ENCODE assay signal across 17 cellular contexts in genomic region chr22:21917959-21918261, GRCh38. TPM values are rescaled to one million over a fixed set of nuclear protein-coding genes. Genes with fewer than 3 reads are reported as not detected.
DNase-seq lines count a peak whose midpoint lies in the region; ATAC-seq, FAIRE-seq and TF ChIP-seq lines count a peak whose summit lies in the region.
"Had no signal": no experiment of that assay in that cellular context is flagged by ENCODE, and none has a peak within 500 bp of the region (broad histone marks: within the 10 kb centered on the region; RNA-seq: fewer than 3 reads in every experiment).

No MANE protein-coding gene starts in this region.

- CTCF ChIA-PET in IMR-90 (lab: Yijun Ruan, JAX) = no interaction called here
- CTCF ChIA-PET in K562 (lab: Yijun Ruan, JAX; ENCODE audit: low intra/inter-chr PET ratio) = no interaction called here

- H3K56ac ChIP-seq in IMR-90 (ENCODE audit: extremely low read depth, insufficient read depth, low read length) (no peak overlapping the region), mesendoderm (ENCODE audit: low read length) (no peak overlapping the region)

- TF ChIP-seq EP300 in K562 (IDR thresholded peaks at IDR 0.05; ENCODE audit: low read length) = no peak

- H3K27me3 ChIP-seq in IMR-90 (ENCODE audit: control insufficient read depth, insufficient read depth, low read length) = no peaks in the 10 kb centered on the region
- H3K27me3 ChIP-seq in K562 (ENCODE audit: control insufficient read depth in 2 of 2, insufficient read depth in 2 of 2, low read length in 2 of 2) = no peaks in the 10 kb centered on the region
- H3K27me3 ChIP-seq in mesendoderm (ENCODE audit: insufficient read depth, low read length, poor library complexity) = no peaks in the 10 kb centered on the region

- H3K9me3 Mint-ChIP-seq in nephron progenitor cell = no peaks in the 10 kb centered on the region
- H3K9me3 Mint-ChIP-seq: CD4-positive, alpha-beta memory T cell; GM23338; H9 had no signal

- TF ChIP-seq CTCF in IMR-90 (conservative IDR thresholded peaks at IDR 0.05; ENCODE audit: low read depth, low read length) (no peak), K562 (IDR thresholded peaks at IDR 0.05 in 2 of 3, conservative IDR thresholded peaks at IDR 0.05 in 1 of 3; ENCODE audit: insufficient read depth in 2 of 3, low read depth in 1 of 3, low read length in 3 of 3) (no peak), nephron progenitor cell (IDR thresholded peaks at IDR 0.05) (no peak)

- H3K9me3 ChIP-seq in IMR-90 (ENCODE audit: control insufficient read depth, insufficient read depth, low read length) (no peaks in the 10 kb centered on the region), K562 (replicated peaks; ENCODE audit: control insufficient read depth, insufficient read depth, low read depth, low read length) (no peaks in the 10 kb centered on the region)

- no peak overlapping the region for H3K14ac ChIP-seq in IMR-90 (replicated peaks; ENCODE audit: low read depth, low read length)

- H3K18ac ChIP-seq in IMR-90 (ENCODE audit: low read depth, low read length) (no peak overlapping the region), mesendoderm (ENCODE audit: low read length) (no peak overlapping the region)

- no peaks in the 10 kb centered on the region for H3K36me3 Mint-ChIP-seq in nephron progenitor cell (ENCODE audit: low read depth)
- H3K36me3 Mint-ChIP-seq: CD4-positive, alpha-beta memory T cell had no signal

- BruUV-seq in IMR-90 (replicated peaks; lab: Mats Ljungman, UMichigan) = no TSS peak
- no TSS peak for BruUV-seq in K562 (replicated peaks; lab: Mats Ljungman, UMichigan)

- H4K20me1 ChIP-seq in IMR-90 (ENCODE audit: insufficient read depth, low read length) (no peaks in the 10 kb centered on the region; the same call in 1 of the 2 replicates), K562 (replicated peaks; ENCODE audit: control insufficient read depth, insufficient read depth, low read length) (peaks cover 32% of the 10 kb centered on the region)

- H3K4ac ChIP-seq in IMR-90 (ENCODE audit: low read depth, low read length) (no peak overlapping the region), mesendoderm (ENCODE audit: low read depth, low read length) (no peak overlapping the region)

- no peaks in the 10 kb centered on the region for H3K79me1 ChIP-seq in IMR-90 (ENCODE audit: low read depth in 1 of 2, low read length in 2 of 2)
- no peaks in the 10 kb centered on the region for H3K79me1 ChIP-seq in mesendoderm (ENCODE audit: low read length)

- H3K9ac ChIP-seq in IMR-90 (ENCODE audit: low read depth, low read length) = no peak overlapping the region
- H3K9ac ChIP-seq in K562 (ENCODE audit: insufficient read depth in 1 of 2, low read depth in 2 of 2, low read length in 2 of 2) = peak overlapping the region in 1 of 2 experiments; percentile 80; a peak in 2 of 4 replicates
- H3K9ac ChIP-seq in mesendoderm (ENCODE audit: low read length) = no peak overlapping the region

- TF ChIP-seq POLR2A in IMR-90 (IDR thresholded peaks at IDR 0.05; ENCODE audit: low read depth, low read length) (no peak), K562 (conservative IDR thresholded peaks at IDR 0.05) (no peak; the same call in 1 of the 2 replicates)

- DNase-seq in AG08396 (ENCODE audit: low spot score) = peak; percentile 5
- no peak for DNase-seq in IMR-90
- DNase-seq in K562 (ENCODE audit: extremely low read depth in 1 of 4, low spot score in 3 of 4) = no peak
- DNase-seq in mesendoderm = no peak
- no peak for DNase-seq in NCI-H510A (lab: John Stamatoyannopoulos, UW)
- no peak for DNase-seq in NCI-H2171 (lab: John Stamatoyannopoulos, UW)
- no peak for DNase-seq in nephron progenitor cell
- no peak for DNase-seq in COLO668 (lab: John Stamatoyannopoulos, UW; ENCODE audit: unreplicated experiment)
- DNase-seq: ACHN; CD4-positive, alpha-beta memory T cell; COR-L47; DND-41; H9 had no signal

- H3K9me1 ChIP-seq in IMR-90 (ENCODE audit: insufficient read depth, low read length) = no peaks in the 10 kb centered on the region
- H3K9me1 ChIP-seq in K562 (ENCODE audit: control insufficient read depth, insufficient read depth, low read length) = no peaks in the 10 kb centered on the region

- ATAC-seq in IMR-90 (ENCODE audit: low read depth) = no peak
- ATAC-seq in K562 = no peak

- H2AFZ ChIP-seq in IMR-90 (replicated peaks; ENCODE audit: low read length, poor library complexity) (peak overlapping the region; percentile 51), K562 (ENCODE audit: low read depth, low read length) (no peak overlapping the region)

- H2AK5ac ChIP-seq in IMR-90 (ENCODE audit: low read depth, low read length) = no peak overlapping the region
- H2AK5ac ChIP-seq in mesendoderm (ENCODE audit: low read length) = no peak overlapping the region

- H2BK15ac ChIP-seq in IMR-90 (ENCODE audit: low read depth, low read length) = no peak overlapping the region
- H2BK15ac ChIP-seq in mesendoderm (replicated peaks; ENCODE audit: low read depth) = no peak overlapping the region

- no peak overlapping the region for H4K91ac ChIP-seq in IMR-90 (ENCODE audit: insufficient read depth, low read depth, low read length)

- in situ Hi-C loops in IMR-90 (cut with MboI; ENCODE audit: low sequenced_read_pairs) (no loop called here), K562 (cut with MboI) (no loop called here)

- H3K4me3 ChIP-seq in IMR-90 (ENCODE audit: insufficient read depth, low read depth, low read length) (no peak overlapping the region), K562 (no peak overlapping the region), mesendoderm (ENCODE audit: low read length) (no peak overlapping the region)
- H3K4me3 ChIP-seq: GM23338 had no signal

- H3K79me2 ChIP-seq in K562 (ENCODE audit: control insufficient read depth, insufficient read depth, low read length) (no peaks in the 10 kb centered on the region), mesendoderm (ENCODE audit: control insufficient read depth, insufficient read depth, low read length) (no peaks in the 10 kb centered on the region)

- H3K4me3 Mint-ChIP-seq in nephron progenitor cell = no peak overlapping the region
- H3K4me3 Mint-ChIP-seq: B cell; CD4-positive, alpha-beta memory T cell; GM23338; H9 had no signal

- peaks cover 31% of the 10 kb centered on the region for H3K4me1 Mint-ChIP-seq in nephron progenitor cell
- H3K4me1 Mint-ChIP-seq: CD4-positive, alpha-beta memory T cell had no signal

- no peak overlapping the region for H2BK5ac ChIP-seq in IMR-90 (ENCODE audit: low read depth, low read length, poor library complexity, severe bottlenecking)
- no peak overlapping the region for H2BK5ac ChIP-seq in mesendoderm (ENCODE audit: low read length)

- TF ChIP-seq RAD21 in IMR-90 (IDR thresholded peaks at IDR 0.05; ENCODE audit: low read length) = no peak
- no peak for TF ChIP-seq RAD21 in K562 (CRISPR knock-in tag; conservative IDR thresholded peaks at IDR 0.05 in 1 of 2, IDR thresholded peaks at IDR 0.05 in 1 of 2)

- H3K27ac ChIP-seq in IMR-90 (ENCODE audit: insufficient read depth, low read length) (no peak overlapping the region), K562 (ENCODE audit: extremely low read depth, low read depth, low read length) (no peak overlapping the region), mesendoderm (ENCODE audit: low read depth, low read length) (no peak overlapping the region)
- H3K27ac ChIP-seq: C4-2B had no signal

- H4K8ac ChIP-seq in IMR-90 (ENCODE audit: low read depth in 2 of 2, low read length in 2 of 2) (no peak overlapping the region), mesendoderm (ENCODE audit: low read depth, low read length) (no peak overlapping the region)

- H3K36me3 ChIP-seq in IMR-90 (ENCODE audit: control insufficient read depth, insufficient read depth, low read length) (no peaks in the 10 kb centered on the region; the same call in 1 of the 2 replicates), K562 (ENCODE audit: control insufficient read depth, insufficient read depth, low read length) (no peaks in the 10 kb centered on the region), mesendoderm (ENCODE audit: control insufficient read depth, insufficient read depth, low read length) (no peaks in the 10 kb centered on the region)

- FAIRE-seq in K562 (lab: Jason Lieb, UNC) = no peak
- FAIRE-seq: GM12892 had no signal

- no peak overlapping the region for H3K27ac Mint-ChIP-seq in nephron progenitor cell
- H3K27ac Mint-ChIP-seq: B cell; CD4-positive, alpha-beta memory T cell; GM23338 had no signal

- H3K4me2 ChIP-seq in IMR-90 (ENCODE audit: low read depth, low read length) (no peak overlapping the region), K562 (ENCODE audit: insufficient read depth, low read length) (no peak overlapping the region), mesendoderm (ENCODE audit: low read length) (no peak overlapping the region)

- no peak overlapping the region for H2BK120ac ChIP-seq in IMR-90 (ENCODE audit: low read depth, low read length)
- no peak overlapping the region for H2BK120ac ChIP-seq in mesendoderm (ENCODE audit: low read depth, low read length)

- no CpG with 5 or more reads among the region's 6 CpGs for WGBS in IMR-90 (ENCODE audit: extremely low coverage in 2 of 2, insufficient read length in 1 of 2), 2 experiments
- WGBS in K562 (ENCODE audit: insufficient coverage, low coverage, missing lambda C conversion rate) = 77% methylated on average over 6 of the region's 6 CpGs
- WGBS in mesendoderm (ENCODE audit: extremely low coverage, insufficient coverage, low lambda C conversion rate) = no CpG with 5 or more reads among the region's 6 CpGs

- H3K23ac ChIP-seq in IMR-90 (ENCODE audit: low read depth, low read length) (no peak overlapping the region), mesendoderm (ENCODE audit: low read length) (peak overlapping the region; percentile 80)

- H3K4me1 ChIP-seq in IMR-90 (ENCODE audit: control insufficient read depth, insufficient read depth, low read length) (peaks cover 10% of the 10 kb centered on the region), K562 (replicated peaks in 1 of 2; ENCODE audit: control insufficient read depth in 2 of 2, insufficient read depth in 2 of 2, low read length in 2 of 2) (peaks cover 0 to 44% of the 10 kb centered on the region in 2 experiments; a peak in 3 of 5 replicates), mesendoderm (ENCODE audit: control insufficient read depth, low read depth, low read length) (peaks cover 3% of the 10 kb centered on the region)

- H3K27me3 Mint-ChIP-seq in nephron progenitor cell (ENCODE audit: low read depth, poor library complexity) = no peaks in the 10 kb centered on the region
- H3K27me3 Mint-ChIP-seq: B cell; CD4-positive, alpha-beta memory T cell had no signal

- no peak overlapping the region for H2BK20ac ChIP-seq in IMR-90 (ENCODE audit: low read depth, low read length)

- peak overlapping the region; percentile 42 for H2AK9ac ChIP-seq in IMR-90 (replicated peaks; ENCODE audit: low read depth, low read length, poor library complexity)

- dilution Hi-C loops in IMR-90 (cut with HindIII; ENCODE audit: low sequenced_read_pairs, unreplicated experiment) = no loop called here

- intact Hi-C loops in IMR-90 (cut with micrococcal nuclease) = no loop called here
- intact Hi-C loops in K562 (cut with micrococcal nuclease) = no loop called here

- POLR2A ChIA-PET in IMR-90 (lab: Charles Lee; ENCODE audit: unreplicated experiment) = no interaction called here
- POLR2A ChIA-PET in K562 (lab: Yijun Ruan, JAX) = interaction anchor here (0.6 to 49.7 kb wide), 10 partner anchors 2 to 641 kb away, joined by 3 to 1041 read pairs (median 4); partner anchors contain the start of genes PPM1F and PRAME

- H4K5ac ChIP-seq in IMR-90 (ENCODE audit: low read depth, low read length) = no peak overlapping the region
- no peak overlapping the region for H4K5ac ChIP-seq in mesendoderm (ENCODE audit: low read length)

RNA-seq across cellular contexts. Expression of gene PPM1F, which starts 34.7 kb away (rescaled TPM):
- 20.8 and 25.0 TPM in 2 replicates for total RNA-seq in IMR-90 (2012; rRNA removed)
- polyA plus RNA-seq in IMR-90 (2012; rRNA removed) = 30.3 and 34.0 TPM in 2 replicates
- 23.8 and 28.1 TPM in 2 replicates for polyA plus RNA-seq in IMR-90 (2012; cell fraction: cytosol; rRNA removed)
- polyA plus RNA-seq in IMR-90 (2012; cell fraction: nucleus; rRNA removed; ENCODE audit: low replicate concordance) = 59.4 and 83.4 TPM in 2 replicates
- total RNA-seq in K562 (2011; cell fraction: chromatin; rRNA removed; ENCODE audit: low replicate concordance) = 103 and 226 TPM in 2 replicates
- 122 and 135 TPM in 2 replicates for total RNA-seq in K562 (2011; cell fraction: nucleolus; rRNA removed)
- total RNA-seq in K562 (2011; cell fraction: nucleoplasm; rRNA removed) = 120 and 153 TPM in 2 replicates
- total RNA-seq in K562 (2014; rRNA removed) = 132 and 153 TPM in 2 replicates
- total RNA-seq in K562 (2014; rRNA removed; fragmentation: Illumina TruSeq; extraction: Trizol) = 33.1 and 36.9 TPM in 2 replicates
- 74.6 and 75.0 TPM in 2 replicates for total RNA-seq in K562 (2015; rRNA removed; fragmentation: Illumina TruSeq; extraction: Trizol)
- 157 and 159 TPM in 2 replicates for total RNA-seq in K562 (2021)
- 64.0 and 73.1 TPM in 2 replicates for polyA plus RNA-seq in K562 (2011; rRNA removed)
- polyA plus RNA-seq in K562 (2011; cell fraction: cytosol; rRNA removed) = 74.8 and 124 TPM in 2 replicates
- 187 and 284 TPM in 2 replicates for polyA plus RNA-seq in K562 (2011; cell fraction: nucleus; rRNA removed)
- polyA plus RNA-seq in K562 (2012) = 81.6 and 118 TPM in 2 replicates
- 53.8 and 92.1 TPM in 2 replicates for polyA plus RNA-seq in K562 (2014; fragmentation: Illumina TruSeq; extraction: Trizol)
- polyA plus RNA-seq in K562 (2014; fragmentation: Nextera tagmentation; extraction: Ambion mirVana) = 1 to 10 TPM; 2.1 to 4.5 TPM
- polyA plus RNA-seq in K562 (2014; rRNA removed) = 110 and 121 TPM in 2 replicates
- 29.5 and 43.3 TPM in 2 replicates for polyA minus RNA-seq in K562 (2011; rRNA and poly(A)+ RNA removed)
- 53.3 and 68.1 TPM in 2 replicates for polyA minus RNA-seq in K562 (2011; cell fraction: cytosol; rRNA and poly(A)+ RNA removed)
- polyA minus RNA-seq in K562 (2011; cell fraction: nucleus; rRNA and poly(A)+ RNA removed) = 34.9 and 45.5 TPM in 2 replicates
- 12.7 TPM for polyA plus RNA-seq in mesendoderm (2013, experiment 1 of 2)
- 15.2 TPM for polyA plus RNA-seq in mesendoderm (2013, experiment 2 of 2)

RNA-seq across cellular contexts. Expression of gene MAPK1, which starts 50.5 kb away (rescaled TPM):
- 44.7 and 51.3 TPM in 2 replicates for total RNA-seq in IMR-90 (2012; rRNA removed)
- polyA plus RNA-seq in IMR-90 (2012; rRNA removed) = 33.5 and 41.0 TPM in 2 replicates
- 12.2 and 12.7 TPM in 2 replicates for polyA plus RNA-seq in IMR-90 (2012; cell fraction: cytosol; rRNA removed)
- 9.4 and 33.2 TPM in 2 replicates for polyA plus RNA-seq in IMR-90 (2012; cell fraction: nucleus; rRNA removed; ENCODE audit: low replicate concordance)
- 220 and 305 TPM in 2 replicates for total RNA-seq in K562 (2011; cell fraction: chromatin; rRNA removed; ENCODE audit: low replicate concordance)
- 68.7 and 81.2 TPM in 2 replicates for total RNA-seq in K562 (2011; cell fraction: nucleolus; rRNA removed)
- 142 and 210 TPM in 2 replicates for total RNA-seq in K562 (2011; cell fraction: nucleoplasm; rRNA removed)
- 183 and 249 TPM in 2 replicates for total RNA-seq in K562 (2014; rRNA removed)
- total RNA-seq in K562 (2014; rRNA removed; fragmentation: Illumina TruSeq; extraction: Trizol) = 319 and 370 TPM in 2 replicates
- total RNA-seq in K562 (2015; rRNA removed; fragmentation: Illumina TruSeq; extraction: Trizol) = 283 and 289 TPM in 2 replicates
- 464 and 475 TPM in 2 replicates for total RNA-seq in K562 (2021)
- polyA plus RNA-seq in K562 (2011; rRNA removed) = 381 and 575 TPM in 2 replicates
- 168 and 240 TPM in 2 replicates for polyA plus RNA-seq in K562 (2011; cell fraction: cytosol; rRNA removed)
- 236 and 309 TPM in 2 replicates for polyA plus RNA-seq in K562 (2011; cell fraction: nucleus; rRNA removed)
- 233 and 368 TPM in 2 replicates for polyA plus RNA-seq in K562 (2012)
- 260 and 350 TPM in 2 replicates for polyA plus RNA-seq in K562 (2014; fragmentation: Illumina TruSeq; extraction: Trizol)
- polyA plus RNA-seq in K562 (2014; fragmentation: Nextera tagmentation; extraction: Ambion mirVana) = 10 to 100 TPM; 46.3 to 51.4 TPM
- 146 and 212 TPM in 2 replicates for polyA plus RNA-seq in K562 (2014; rRNA removed)
- 295 and 429 TPM in 2 replicates for polyA minus RNA-seq in K562 (2011; rRNA and poly(A)+ RNA removed)
- 100 and 114 TPM in 2 replicates for polyA minus RNA-seq in K562 (2011; cell fraction: cytosol; rRNA and poly(A)+ RNA removed)
- 36.5 and 66.6 TPM in 2 replicates for polyA minus RNA-seq in K562 (2011; cell fraction: nucleus; rRNA and poly(A)+ RNA removed)
- 35.4 TPM for polyA plus RNA-seq in mesendoderm (2013, experiment 1 of 2)
- 37.6 TPM for polyA plus RNA-seq in mesendoderm (2013, experiment 2 of 2)
